Comparison of ENCODE assay signal across 16 cellular contexts in genomic region chr1:220043646-220044045, GRCh38. TPM values are rescaled to one million over a fixed set of nuclear protein-coding genes. Genes with fewer than 3 reads are reported as not detected.
DNase-seq lines count a peak whose midpoint lies in the region; ATAC-seq and TF ChIP-seq lines count a peak whose summit lies in the region.
"Had no signal": no experiment of that assay in that cellular context is flagged by ENCODE, and none has a peak within 500 bp of the region (broad histone marks: within the 10 kb centered on the region; RNA-seq: fewer than 3 reads in every experiment).

No MANE protein-coding gene starts in this region.

- H3K18ac ChIP-seq in H9 (ENCODE audit: insufficient read length, low read depth, low read length), result no peak overlapping the region

- no peak overlapping the region for H3K4me2 ChIP-seq in H9 (ENCODE audit: insufficient read depth, insufficient read length, low read length)

- no peak overlapping the region for H2AFZ ChIP-seq in H9 (ENCODE audit: low read length)

- H3K23ac ChIP-seq in H9 (ENCODE audit: insufficient read length, low read depth, low read length), result no peak overlapping the region

- peak overlapping the region; percentile 35 for H3K27ac Mint-ChIP-seq in T-helper 1 cell treated with Interleukin-12 subunit alpha and Interleukin-12 subunit beta and Interleukin-4 antibody, amounts not matched to agents 30 μg/mL and 1 μg/mL, for 36 hours
- H3K27ac Mint-ChIP-seq in H9 (peak overlapping the region in 2 of 3 experiments; percentile 8 to 17; a peak in 1 of 7 replicates), nephron (peak overlapping the region in 1 of 3 experiments; percentile 19)
- peak overlapping the region; percentile 33 for H3K27ac Mint-ChIP-seq in activated T-helper 2 cell treated with anti-CD3 and anti-CD28 coated beads, Interferon-gamma antibody, Interleukin-2, Interleukin-4, amounts not matched to agents 10 μg/mL and 5 μg/mL and 100 μg/mL, durations not matched to agents 14 hours and 24 hours and 36 hours
- H3K27ac Mint-ChIP-seq: endodermal cell had no signal

- H3K4me3 Mint-ChIP-seq in T-helper 1 cell treated with Interleukin-12 subunit alpha and Interleukin-12 subunit beta and Interleukin-4 antibody, amounts not matched to agents 30 μg/mL and 1 μg/mL, for 36 hours, result peak overlapping the region; percentile 48
- H3K4me3 Mint-ChIP-seq in H9, result peak overlapping the region in 1 of 2 experiments; percentile 31; a peak in 2 of 5 replicates
- peak overlapping the region; percentile 62 for H3K4me3 Mint-ChIP-seq in activated T-helper 2 cell treated with anti-CD3 and anti-CD28 coated beads, Interferon-gamma antibody, Interleukin-2, Interleukin-4, amounts not matched to agents 10 μg/mL and 5 μg/mL and 100 μg/mL, durations not matched to agents 14 hours and 24 hours and 36 hours (ENCODE audit: low read depth)
- peak overlapping the region; percentile 31 to 68 (median 65) for H3K4me3 Mint-ChIP-seq in nephron
- H3K4me3 Mint-ChIP-seq: endodermal cell had no signal

- no peak for TF ChIP-seq CTCF in H9 (conservative IDR thresholded peaks at IDR 0.05)
- no peak for TF ChIP-seq CTCF in nephron (IDR thresholded peaks at IDR 0.05; ENCODE audit: unreplicated experiment in 3 of 3)

- no peak overlapping the region for H2BK20ac ChIP-seq in H9 (ENCODE audit: low read depth, low read length, poor library complexity, severe bottlenecking)

- no peak overlapping the region for H2BK120ac ChIP-seq in H9 (ENCODE audit: low read depth, low read length, poor library complexity, severe bottlenecking)

- H3T11ph ChIP-seq in H9 (ENCODE audit: low read length), result no peak overlapping the region

- H4K8ac ChIP-seq in H9 (replicated peaks; ENCODE audit: insufficient read length, low read depth, low read length), result no peak overlapping the region

- peaks cover 14% of the 10 kb centered on the region; the same call in 1 of the 2 replicates for H3K79me2 ChIP-seq in H9 (ENCODE audit: insufficient read depth, low read length)

- no peak overlapping the region for H3K9ac ChIP-seq in H9 (ENCODE audit: extremely low read depth, insufficient read length, low read length)

- H2AK5ac ChIP-seq in H9 (ENCODE audit: insufficient read length, low read length), result no peak overlapping the region

- H4K5ac ChIP-seq in H9 (ENCODE audit: insufficient read length, low read depth, low read length), result no peak overlapping the region

- H2BK5ac ChIP-seq in H9 (ENCODE audit: insufficient read length, low read length), result no peak overlapping the region

- no peak overlapping the region for H2BK15ac ChIP-seq in H9 (ENCODE audit: low read depth, low read length)

- ATAC-seq in GM19023 (IDR thresholded peaks at IDR 0.05; ENCODE audit: unreplicated experiment), result no peak
- ATAC-seq: foreskin keratinocyte had no signal

- no peaks in the 10 kb centered on the region for H3K27me3 ChIP-seq in H9 (ENCODE audit: insufficient read depth, low read length)
- H3K27me3 ChIP-seq: cardiac muscle cell, foreskin keratinocyte, ovary had no signal

- H3K27ac ChIP-seq in H9 (ENCODE audit: insufficient read length, low read depth, low read length), result no peak overlapping the region
- H3K27ac ChIP-seq: cardiac muscle cell, foreskin keratinocyte, ovary had no signal

- H2BK12ac ChIP-seq in H9 (ENCODE audit: insufficient read length, low read depth, low read length), result no peak overlapping the region

- H3K56ac ChIP-seq in H9 (ENCODE audit: insufficient read length, low read depth, low read length), result no peak overlapping the region

- DNase-seq in T-helper 1 cell (no peak), H9 (no peak)
- no peak for DNase-seq in activated T-helper 2 cell treated with anti-CD3 and anti-CD28 coated beads, Interferon-gamma antibody, Interleukin-2, Interleukin-4, amounts not matched to agents 10 μg/mL and 5 μg/mL and 100 μg/mL, durations not matched to agents 14 hours and 24 hours and 36 hours (ENCODE audit: low spot score)
- no peak for DNase-seq in stimulated activated CD4-positive, alpha-beta T cell treated with anti-CD3 and anti-CD28 coated beads, Interleukin-4, amount 100 ng/mL, for 1 hour
- DNase-seq in stimulated activated CD4-positive, alpha-beta T cell treated with anti-CD3 and anti-CD28 coated beads, Interleukin-1b, Interleukin-23, amount 100 ng/mL, for 48 hours, result no peak
- DNase-seq: 8988T, endodermal cell, foreskin keratinocyte, NCI-H1048, NCI-H2171 treated with DMSO at 0.1 percent for 48 hours, ovary, substantia nigra had no signal

- intact Hi-C loops in activated T-helper 2 cell treated with anti-CD3 and anti-CD28 coated beads, Interferon-gamma antibody, Interleukin-2, Interleukin-4, amounts not matched to agents 10 μg/mL and 5 μg/mL and 100 μg/mL, durations not matched to agents 14 hours and 24 hours and 36 hours (cut with micrococcal nuclease), result no loop called here

- H3K14ac ChIP-seq in H9 (ENCODE audit: insufficient read depth, low read length), result no peak overlapping the region

- no peak overlapping the region for H4K91ac ChIP-seq in H9 (ENCODE audit: insufficient read length, low read depth, low read length)

- H3K4me1 ChIP-seq in H9 (ENCODE audit: insufficient read depth, low read length), result no peaks in the 10 kb centered on the region
- H3K4me1 ChIP-seq: foreskin keratinocyte had no signal

- no peaks in the 10 kb centered on the region for H3K9me3 Mint-ChIP-seq in T-helper 1 cell treated with Interleukin-12 subunit alpha and Interleukin-12 subunit beta and Interleukin-4 antibody, amounts not matched to agents 30 μg/mL and 1 μg/mL, for 36 hours
- H3K9me3 Mint-ChIP-seq in H9 (no peaks in the 10 kb centered on the region), nephron (no peaks in the 10 kb centered on the region)
- no peaks in the 10 kb centered on the region for H3K9me3 Mint-ChIP-seq in activated T-helper 2 cell treated with anti-CD3 and anti-CD28 coated beads, Interferon-gamma antibody, Interleukin-2, Interleukin-4, amounts not matched to agents 10 μg/mL and 5 μg/mL and 100 μg/mL, durations not matched to agents 14 hours and 24 hours and 36 hours
- H3K9me3 Mint-ChIP-seq: endodermal cell had no signal

- no peaks in the 10 kb centered on the region for H3K23me2 ChIP-seq in H9 (ENCODE audit: insufficient read length, low read depth, low read length, poor library complexity, severe bottlenecking)

- H3K27me3 Mint-ChIP-seq in T-helper 1 cell treated with Interleukin-12 subunit alpha and Interleukin-12 subunit beta and Interleukin-4 antibody, amounts not matched to agents 30 μg/mL and 1 μg/mL, for 36 hours (ENCODE audit: low read depth), result no peaks in the 10 kb centered on the region
- H3K27me3 Mint-ChIP-seq in H9 (ENCODE audit: low read depth) (no peaks in the 10 kb centered on the region), nephron (ENCODE audit: low read depth) (no peaks in the 10 kb centered on the region)
- no peaks in the 10 kb centered on the region for H3K27me3 Mint-ChIP-seq in activated T-helper 2 cell treated with anti-CD3 and anti-CD28 coated beads, Interferon-gamma antibody, Interleukin-2, Interleukin-4, amounts not matched to agents 10 μg/mL and 5 μg/mL and 100 μg/mL, durations not matched to agents 14 hours and 24 hours and 36 hours (ENCODE audit: low read depth)

- no peaks in the 10 kb centered on the region for H4K20me1 ChIP-seq in H9 (ENCODE audit: control insufficient read depth, insufficient read depth, insufficient read length)

- no CpG with 5 or more reads among the region's 2 CpGs for WGBS in H9 (ENCODE audit: extremely low coverage, insufficient read length, low lambda C conversion rate)

- H3K36me3 Mint-ChIP-seq in T-helper 1 cell treated with Interleukin-12 subunit alpha and Interleukin-12 subunit beta and Interleukin-4 antibody, amounts not matched to agents 30 μg/mL and 1 μg/mL, for 36 hours (ENCODE audit: low read depth), result peaks cover 8% of the 10 kb centered on the region
- H3K36me3 Mint-ChIP-seq in H9 (ENCODE audit: insufficient read depth in 1 of 3, low read depth in 3 of 3) (peaks cover 6 to 26% (median 14%) of the 10 kb centered on the region in 3 experiments; a peak in 6 of 7 replicates), nephron (ENCODE audit: low read depth) (peaks cover 6% of the 10 kb centered on the region)
- H3K36me3 Mint-ChIP-seq in activated T-helper 2 cell treated with anti-CD3 and anti-CD28 coated beads, Interferon-gamma antibody, Interleukin-2, Interleukin-4, amounts not matched to agents 10 μg/mL and 5 μg/mL and 100 μg/mL, durations not matched to agents 14 hours and 24 hours and 36 hours (ENCODE audit: low read depth), result peaks cover 36% of the 10 kb centered on the region

- peaks cover 31% of the 10 kb centered on the region for H3K4me1 Mint-ChIP-seq in T-helper 1 cell treated with Interleukin-12 subunit alpha and Interleukin-12 subunit beta and Interleukin-4 antibody, amounts not matched to agents 30 μg/mL and 1 μg/mL, for 36 hours (ENCODE audit: low read depth)
- H3K4me1 Mint-ChIP-seq in H9, result peaks cover 6 to 11% of the 10 kb centered on the region in 2 experiments; a peak in 3 of 4 replicates
- H3K4me1 Mint-ChIP-seq in activated T-helper 2 cell treated with anti-CD3 and anti-CD28 coated beads, Interferon-gamma antibody, Interleukin-2, Interleukin-4, amounts not matched to agents 10 μg/mL and 5 μg/mL and 100 μg/mL, durations not matched to agents 14 hours and 24 hours and 36 hours (ENCODE audit: low read depth), result peaks cover 26% of the 10 kb centered on the region
- peaks cover 19% of the 10 kb centered on the region for H3K4me1 Mint-ChIP-seq in nephron

- H3K4ac ChIP-seq in H9 (ENCODE audit: low read depth, low read length), result no peak overlapping the region

- H3K9me3 ChIP-seq in H9 (ENCODE audit: control insufficient read depth, low read depth, low read length), result no peaks in the 10 kb centered on the region
- H3K9me3 ChIP-seq: ovary had no signal

- H3K79me1 ChIP-seq in H9 (ENCODE audit: insufficient read depth, low read depth, low read length, poor library complexity, severe bottlenecking), result peaks cover 3% of the 10 kb centered on the region

RNA-seq across cellular contexts. Expression of gene EPRS1, which starts 2.7 kb away (rescaled TPM):
- 121 and 128 TPM in 2 replicates for total RNA-seq in H9 (2021)
- 163 and 176 TPM in 2 replicates for total RNA-seq in activated T-helper 2 cell treated with anti-CD3 and anti-CD28 coated beads, Interferon-gamma antibody, Interleukin-2, Interleukin-4, amounts not matched to agents 10 μg/mL and 5 μg/mL and 100 μg/mL, durations not matched to agents 14 hours and 24 hours and 36 hours

RNA-seq across cellular contexts. Expression of gene BPNT1, which starts 45.9 kb away (rescaled TPM):
- total RNA-seq in H9 (2021), result 13.6 TPM in 2 replicates
- 29.8 and 30.6 TPM in 2 replicates for total RNA-seq in activated T-helper 2 cell treated with anti-CD3 and anti-CD28 coated beads, Interferon-gamma antibody, Interleukin-2, Interleukin-4, amounts not matched to agents 10 μg/mL and 5 μg/mL and 100 μg/mL, durations not matched to agents 14 hours and 24 hours and 36 hours

RNA-seq across cellular contexts. Expression of gene IARS2, which starts 50.3 kb away (rescaled TPM):
- 72.9 and 73.5 TPM in 2 replicates for total RNA-seq in H9 (2021)
- 87.8 and 89.1 TPM in 2 replicates for total RNA-seq in activated T-helper 2 cell treated with anti-CD3 and anti-CD28 coated beads, Interferon-gamma antibody, Interleukin-2, Interleukin-4, amounts not matched to agents 10 μg/mL and 5 μg/mL and 100 μg/mL, durations not matched to agents 14 hours and 24 hours and 36 hours
